In genomic region chr5:4942831-4943178, GRCh38 we compare ENCODE assay signal across 1 cellular context.
TF ChIP-seq lines count a peak whose summit lies in the region.

No MANE protein-coding gene starts in this region.

TF ChIP-seq in H1, 55 proteins besides CTCF, POLR2A, EP300 and RAD21 (continued from another document):
- TF ChIP-seq YY1 (IDR thresholded peaks at IDR 0.05; ENCODE audit: low read depth, low read length) = no peak
- TF ChIP-seq CBX8 (IDR thresholded peaks at IDR 0.05; ENCODE audit: borderline replicate concordance, low read depth, low read length) = no peak
- no peak for TF ChIP-seq TEAD4 (IDR thresholded peaks at IDR 0.05; ENCODE audit: low read depth, low read length)
- TF ChIP-seq RBBP5 (IDR thresholded peaks at IDR 0.05; ENCODE audit: borderline replicate concordance, low read depth, low read length) = no peak
- no peak for TF ChIP-seq GABPA (IDR thresholded peaks at IDR 0.05; ENCODE audit: borderline replicate concordance, insufficient read depth, low read length)
- TF ChIP-seq SP2 (IDR thresholded peaks at IDR 0.05; ENCODE audit: low read length) = no peak
- TF ChIP-seq SRF (IDR thresholded peaks at IDR 0.05; ENCODE audit: low read depth, low read length) = no peak
- TF ChIP-seq HDAC2 (IDR thresholded peaks at IDR 0.05; ENCODE audit: borderline replicate concordance in 1 of 2, low read depth in 2 of 2, low read length in 2 of 2) = no peak
- no peak for TF ChIP-seq TAF1 (IDR thresholded peaks at IDR 0.05; ENCODE audit: low read depth, low read length)
- no peak for TF ChIP-seq SUZ12 (IDR thresholded peaks at IDR 0.05; ENCODE audit: low read length)
- no peak for TF ChIP-seq FOSL1 (IDR thresholded peaks at IDR 0.05; ENCODE audit: insufficient read depth, low read depth, low read length)
- no peak for TF ChIP-seq TCF12 (IDR thresholded peaks at IDR 0.05; ENCODE audit: low read depth, low read length)
- no peak for TF ChIP-seq RXRA (IDR thresholded peaks at IDR 0.05; ENCODE audit: insufficient read depth, low read depth, low read length)
- no peak for TF ChIP-seq JUN (IDR thresholded peaks at IDR 0.05; ENCODE audit: low read depth, low read length)
- TF ChIP-seq ASH2L (IDR thresholded peaks at IDR 0.05; ENCODE audit: low read length) = no peak
- TF ChIP-seq SIX5 (IDR thresholded peaks at IDR 0.05; ENCODE audit: low read depth, low read length) = no peak
